In genomic region chr13:95298971-95299627, GRCh38 we compare ENCODE assay signal across 8 cellular contexts. TPM values are rescaled to one million over a fixed set of nuclear protein-coding genes. Genes with fewer than 3 reads are reported as not detected.
DNase-seq lines count a peak whose midpoint lies in the region; ATAC-seq and TF ChIP-seq lines count a peak whose summit lies in the region.

No MANE protein-coding gene starts in this region.

- H3K4me3 ChIP-seq in AG04450 (ENCODE audit: low read depth, low read length): peak overlapping the region; percentile 85

- no peaks in the 10 kb centered on the region for H3K9me3 Mint-ChIP-seq in HFFc6
- H3K9me3 Mint-ChIP-seq in activated T-helper 17 cell treated with anti-CD3 and anti-CD28 coated beads, Interleukin-2, amount 50 U/mL, for 72 hours: no peaks in the 10 kb centered on the region

- H3K9me3 ChIP-seq in AG04450 (ENCODE audit: control insufficient read depth, insufficient read depth, low read length): peaks cover 2% of the 10 kb centered on the region; the same call in 1 of the 2 replicates

- H3K36me3 Mint-ChIP-seq in HFFc6 (ENCODE audit: low read depth): peaks cover 9% of the 10 kb centered on the region
- no peaks in the 10 kb centered on the region for H3K36me3 Mint-ChIP-seq in activated T-helper 17 cell treated with anti-CD3 and anti-CD28 coated beads, Interleukin-2, amount 50 U/mL, for 72 hours (ENCODE audit: low read depth)

- peaks cover 2% of the 10 kb centered on the region for H3K27me3 Mint-ChIP-seq in HFFc6 (ENCODE audit: insufficient read depth)
- H3K27me3 Mint-ChIP-seq in activated T-helper 17 cell treated with anti-CD3 and anti-CD28 coated beads, Interleukin-2, amount 50 U/mL, for 72 hours: no peaks in the 10 kb centered on the region

- DNase-seq in AG04450 (ENCODE audit: low read depth, low spot score) (peak; percentile 71), HFFc6 (peak; percentile 59), kidney tubule cell (ENCODE audit: low spot score) (peak; percentile 94), midbrain (lab: John Stamatoyannopoulos, UW) (no peak), GM20000 (ENCODE audit: low spot score) (no peak), NCI-H510A (lab: John Stamatoyannopoulos, UW) (no peak)

- POLR2A ChIA-PET in AG04450 (lab: Yijun Ruan, JAX): interaction anchor here (0.6 to 2.5 kb wide), 8 partner anchors 23 to 346 kb away, joined by 3 to 18 read pairs (median 3); partner anchors contain the start of gene DZIP1

- peaks cover 57% of the 10 kb centered on the region for H3K4me1 Mint-ChIP-seq in HFFc6 (ENCODE audit: low read depth)
- H3K4me1 Mint-ChIP-seq in activated T-helper 17 cell treated with anti-CD3 and anti-CD28 coated beads, Interleukin-2, amount 50 U/mL, for 72 hours: peaks cover 17% of the 10 kb centered on the region

- no peak for TF ChIP-seq CTCF in AG04450 (IDR thresholded peaks at IDR 0.05; ENCODE audit: low read depth, low read length)
- TF ChIP-seq CTCF in HFFc6 (IDR thresholded peaks at IDR 0.05): no peak
- TF ChIP-seq CTCF in GM20000 (IDR thresholded peaks at IDR 0.05; ENCODE audit: extremely low read depth, missing control alignments): no peak

- ATAC-seq in activated T-helper 17 cell treated with anti-CD3 and anti-CD28 coated beads, Interleukin-2, amount 50 U/mL, for 72 hours (replicated peaks): peak; percentile 17
- no peak for ATAC-seq in GM21825 (IDR thresholded peaks at IDR 0.05; ENCODE audit: unreplicated experiment)

- peak overlapping the region; percentile 38 for H3K27ac Mint-ChIP-seq in HFFc6
- H3K27ac Mint-ChIP-seq in activated T-helper 17 cell treated with anti-CD3 and anti-CD28 coated beads, Interleukin-2, amount 50 U/mL, for 72 hours: no peak overlapping the region

- peak overlapping the region; percentile 65 for H3K27ac ChIP-seq in AG04450 (ENCODE audit: low read depth, low read length)

- H3K4me3 Mint-ChIP-seq in HFFc6: peak overlapping the region; percentile 94
- peak overlapping the region; percentile 81 for H3K4me3 Mint-ChIP-seq in activated T-helper 17 cell treated with anti-CD3 and anti-CD28 coated beads, Interleukin-2, amount 50 U/mL, for 72 hours

- no peaks in the 10 kb centered on the region for H3K27me3 ChIP-seq in AG04450 (ENCODE audit: control insufficient read depth, insufficient read depth, low read length)

- CTCF ChIA-PET in AG04450 (lab: Charles Lee): interaction anchor here (1.7 to 11.5 kb wide), 3 partner anchors 11 to 109 kb away, joined by 5 to 110 read pairs (median 9); no protein-coding TSS in a partner anchor

RNA-seq across cellular contexts. Expression of gene ABCC4, which starts 2.2 kb away (rescaled TPM):
- polyA plus RNA-seq in AG04450 (2011; rRNA removed): 110 and 140 TPM in 2 replicates
- polyA minus RNA-seq in AG04450 (2011; rRNA and poly(A)+ RNA removed): 244 and 289 TPM in 2 replicates
- 10 to 100 TPM; 24.7 to 28.4 (median 26.0) TPM for total RNA-seq in HFFc6 (2021; fragmentation: NEBNext Ultra II Directional; extraction: Animal tissue kit (Norgen Biotek cat#: 25700))
- total RNA-seq in activated T-helper 17 cell treated with anti-CD3 and anti-CD28 coated beads, Interleukin-2, amount 50 U/mL, for 72 hours: 10 to 100 TPM in 1 of 2 donors, 1 to 10 TPM in 1; 6.5 to 14.4 TPM

Comparison
In these comparisons a context has a peak if more than half of its experiments do, and no peak if none do; other contexts are left out.
1. DNase-seq: peak in AG04450 (single experiment), HFFc6 (single experiment) and kidney tubule cell (single experiment); none in midbrain (single experiment), GM20000 (single experiment) and NCI-H510A (single experiment).